20 cellular contexts compared by ENCODE assay signal in the genomic region with DNA sequence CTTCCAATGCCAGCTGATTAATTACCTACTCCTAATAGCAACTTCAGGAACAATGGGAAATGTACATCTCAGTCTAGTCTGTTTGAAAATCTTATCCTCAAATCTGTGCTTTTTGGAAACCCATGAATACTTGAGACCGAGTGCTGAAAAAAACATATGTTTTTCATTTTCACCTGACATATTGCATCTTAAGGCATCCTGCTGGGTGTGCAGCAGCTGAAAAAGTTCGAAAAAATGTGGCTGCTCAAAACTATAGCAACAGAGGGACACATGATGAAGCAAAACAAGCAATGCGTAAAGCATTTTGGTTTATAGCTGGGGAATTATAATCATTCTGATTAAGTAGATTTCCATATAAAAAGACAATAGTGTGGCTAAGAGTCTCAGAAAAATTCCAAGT.
DNase-seq lines count a peak whose midpoint lies in the region; ATAC-seq and TF ChIP-seq lines count a peak whose summit lies in the region.
"Had no signal": no experiment of that assay in that cellular context is flagged by ENCODE, and none has a peak within 500 bp of the region (broad histone marks: within the 10 kb centered on the region; RNA-seq: fewer than 3 reads in every experiment).

No MANE protein-coding gene starts in this region.

- peaks cover 6 to 20% (median 6%) of the 10 kb centered on the region in 3 donors for H3K27me3 Mint-ChIP-seq in immature natural killer cell (ENCODE audit: low read depth in 3 of 3)

- H3K4me1 ChIP-seq in SK-N-SH (ENCODE audit: control insufficient read depth in 1 of 2, insufficient read depth in 2 of 2, low read depth in 1 of 2, low read length in 1 of 2): peaks cover 3 to 8% of the 10 kb centered on the region in 2 experiments; a peak in 2 of 4 replicates
- H3K4me1 ChIP-seq: HAP-1, SJSA1 had no signal

- TF ChIP-seq CTCF in BJ (IDR thresholded peaks at IDR 0.05; ENCODE audit: insufficient read depth, low read depth, low read length) (no peak), SK-N-SH (IDR thresholded peaks at IDR 0.05) (no peak)

- no peaks in the 10 kb centered on the region for H3K9me3 ChIP-seq in SK-N-SH
- H3K9me3 ChIP-seq: HAP-1, SJSA1 had no signal

- no peaks in the 10 kb centered on the region for H3K36me3 Mint-ChIP-seq in immature natural killer cell

- no peak overlapping the region for H3K4me3 Mint-ChIP-seq in immature natural killer cell
- H3K4me3 Mint-ChIP-seq: B cell; CD4-positive, alpha-beta T cell had no signal

- DNase-seq in BJ (ENCODE audit: low read depth): peak; percentile 37
- no peak for DNase-seq in SK-N-SH
- peak; percentile 16 for DNase-seq in fibroblast of gingiva (ENCODE audit: low read depth)
- peak; percentile 29 for DNase-seq in smooth muscle cell of the brain vasculature (ENCODE audit: low read depth, low spot score)
- DNase-seq in left colon: no peak
- DNase-seq in NOMO-1 treated with dmso at 0.1 percent for 144 hours (lab: John Stamatoyannopoulos, UW; ENCODE audit: unreplicated experiment): no peak
- no peak for DNase-seq in immature natural killer cell
- DNase-seq: CD4-positive, alpha-beta T cell; DMS53; KBM-7; MV-4-11; NCI-H1417 treated with DMSO at 0.1 percent for 48 hours; NCI-H2029; NCI-H510A; NCI-H774; PC-9 had no signal

- TF ChIP-seq RAD21 in SK-N-SH (IDR thresholded peaks at IDR 0.05; ENCODE audit: low read length): no peak

- H3K9me2 ChIP-seq in SK-N-SH: no peaks in the 10 kb centered on the region

- POLR2A ChIA-PET in BJ (lab: Charles Lee): no interaction called here
- POLR2A ChIA-PET in SK-N-SH (lab: Yijun Ruan, JAX): no interaction called here

- WGBS in SK-N-SH (ENCODE audit: low lambda C conversion rate): 58% methylated on average over 3 of the region's 3 CpGs

- H3K36me3 ChIP-seq in BJ (ENCODE audit: control insufficient read depth, insufficient read depth, low read length): no peaks in the 10 kb centered on the region
- no peaks in the 10 kb centered on the region for H3K36me3 ChIP-seq in SK-N-SH (replicated peaks in 1 of 2; ENCODE audit: control insufficient read depth in 1 of 2, insufficient read depth in 2 of 2, low read length in 1 of 2)
- H3K36me3 ChIP-seq: HAP-1, SJSA1 had no signal

- no peaks in the 10 kb centered on the region for H3K4me1 Mint-ChIP-seq in immature natural killer cell
- H3K4me1 Mint-ChIP-seq: B cell had no signal

- no peak for TF ChIP-seq EP300 in SK-N-SH (IDR thresholded peaks at IDR 0.05; ENCODE audit: borderline replicate concordance in 1 of 2, low read depth in 1 of 2, low read length in 1 of 2)

- H3K27ac Mint-ChIP-seq in immature natural killer cell: no peak overlapping the region
- H3K27ac Mint-ChIP-seq: B cell; CD4-positive, alpha-beta T cell had no signal

- H3K4me2 ChIP-seq in SK-N-SH: no peak overlapping the region
- H3K4me2 ChIP-seq: PC-9 had no signal

- H3F3A ChIP-seq in SK-N-SH (replicated peaks; ENCODE audit: insufficient read depth): no peaks in the 10 kb centered on the region

- H3K79me2 ChIP-seq in SK-N-SH (ENCODE audit: insufficient read depth): no peaks in the 10 kb centered on the region

- no peak overlapping the region for H3K9ac ChIP-seq in SK-N-SH

- H3K9me3 Mint-ChIP-seq in immature natural killer cell: no peaks in the 10 kb centered on the region
- H3K9me3 Mint-ChIP-seq: CD4-positive, alpha-beta T cell had no signal

- intact Hi-C loops in left colon (cut with DNase I, micrococcal nuclease): no loop called here

- no peak for ATAC-seq in left colon

- no peaks in the 10 kb centered on the region for H4K20me1 ChIP-seq in SK-N-SH (ENCODE audit: insufficient read depth)

- no peak overlapping the region for H2AFZ ChIP-seq in SK-N-SH (ENCODE audit: low read depth)
- H2AFZ ChIP-seq: PC-9 had no signal

- H3K27ac ChIP-seq in SK-N-SH (ENCODE audit: low read depth in 2 of 2, low read length in 1 of 2): no peak overlapping the region
- H3K27ac ChIP-seq: HL-60, PC-9, SJSA1 had no signal

- CTCF ChIA-PET in BJ (lab: Yijun Ruan, JAX): interaction anchor here (1.1 kb wide), 1 partner anchor 116 kb away, joined by 3 read pairs; no protein-coding TSS in a partner anchor
- CTCF ChIA-PET in SK-N-SH (lab: Yijun Ruan, JAX): interaction anchor here (1.2 to 9.3 kb wide), 3 partner anchors 9 to 331 kb away, joined by 3 to 68 read pairs (median 3); no protein-coding TSS in a partner anchor

- no peak overlapping the region for H3K4me3 ChIP-seq in BJ (ENCODE audit: low read depth, low read length)
- H3K4me3 ChIP-seq in SK-N-SH (ENCODE audit: low read depth in 2 of 2, low read length in 1 of 2): no peak overlapping the region
- H3K4me3 ChIP-seq: HAP-1, PC-9, SJSA1 had no signal

- peaks cover 1% of the 10 kb centered on the region; the same call in 1 of the 2 replicates for H3K27me3 ChIP-seq in BJ (ENCODE audit: control insufficient read depth, insufficient read depth, low read length)
- H3K27me3 ChIP-seq in SK-N-SH (ENCODE audit: insufficient read depth): no peaks in the 10 kb centered on the region

TF ChIP-seq in SK-N-SH, 30 proteins besides CTCF, POLR2A, EP300 and RAD21:
- TF ChIP-seq GATA2 (CRISPR knock-in tag; IDR thresholded peaks at IDR 0.05) (no peak), TCF12 (IDR thresholded peaks at IDR 0.05) (peak; percentile 79), YY1 (IDR thresholded peaks at IDR 0.05; ENCODE audit: low read depth) (no peak), RXRA (IDR thresholded peaks at IDR 0.05; ENCODE audit: borderline replicate concordance, low read depth) (no peak)

Comparison
In these comparisons a context has a peak if more than half of its experiments do, and no peak if none do; other contexts are left out.
1. DNase-seq: peak in BJ (single experiment), fibroblast of gingiva (single experiment) and smooth muscle cell of the brain vasculature (single experiment); none in SK-N-SH (single experiment), left colon (0 of 2), NOMO-1 treated with dmso at 0.1 percent for 144 hours (single experiment) and immature natural killer cell (0 of 3).